In the genomic region with DNA sequence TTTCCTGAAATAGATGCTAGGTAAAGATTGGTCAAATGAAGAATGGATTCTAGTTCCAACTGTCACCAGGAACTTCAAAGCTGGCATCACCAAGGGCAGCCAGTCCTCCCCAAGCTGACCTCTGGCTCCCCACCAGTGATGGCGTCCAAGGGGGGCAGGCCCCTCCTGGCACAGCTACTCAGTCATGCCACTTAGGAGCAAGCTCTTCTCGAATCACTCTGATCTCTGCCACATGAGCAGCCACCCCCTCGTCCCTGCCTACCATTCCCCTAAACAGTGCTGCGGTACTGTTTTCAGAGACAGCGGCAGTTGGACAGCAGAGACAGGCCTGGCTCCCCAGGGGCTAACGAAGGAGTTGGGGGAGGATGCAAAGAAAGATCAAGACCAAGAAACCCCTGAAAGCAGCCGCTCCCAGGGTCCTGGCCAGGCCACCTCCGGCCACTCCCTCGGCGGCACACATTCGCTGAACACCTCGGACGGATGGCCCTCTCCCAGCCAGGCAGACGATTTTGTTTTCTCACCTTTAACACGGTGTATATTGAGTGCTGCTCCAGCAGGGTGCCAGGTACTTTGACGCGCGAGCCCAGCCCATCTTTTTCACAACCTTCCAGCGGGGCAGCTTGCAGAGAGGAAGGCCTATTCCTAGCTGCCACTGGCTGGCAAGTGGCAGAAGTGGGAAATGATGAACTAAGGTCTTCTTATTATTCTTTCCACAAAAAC, we compare ENCODE assay signal across 1 cellular context.
TF ChIP-seq lines count a peak whose summit lies in the region.

No MANE protein-coding gene starts in this region.

TF ChIP-seq in GM23338, 12 proteins besides CTCF, POLR2A, EP300 and RAD21:
- no peak for TF ChIP-seq ZNF331 (CRISPR knock-in tag; IDR thresholded peaks at IDR 0.05; ENCODE audit: low read depth)
- TF ChIP-seq EZH2 (IDR thresholded peaks at IDR 0.05; ENCODE audit: low read depth, unreplicated experiment), result no peak
- no peak for TF ChIP-seq ZNF462 (CRISPR knock-in tag; IDR thresholded peaks at IDR 0.05)
- TF ChIP-seq POLR2AphosphoS5 (IDR thresholded peaks at IDR 0.05; ENCODE audit: low read depth), result no peak
- TF ChIP-seq, protein P1, sequence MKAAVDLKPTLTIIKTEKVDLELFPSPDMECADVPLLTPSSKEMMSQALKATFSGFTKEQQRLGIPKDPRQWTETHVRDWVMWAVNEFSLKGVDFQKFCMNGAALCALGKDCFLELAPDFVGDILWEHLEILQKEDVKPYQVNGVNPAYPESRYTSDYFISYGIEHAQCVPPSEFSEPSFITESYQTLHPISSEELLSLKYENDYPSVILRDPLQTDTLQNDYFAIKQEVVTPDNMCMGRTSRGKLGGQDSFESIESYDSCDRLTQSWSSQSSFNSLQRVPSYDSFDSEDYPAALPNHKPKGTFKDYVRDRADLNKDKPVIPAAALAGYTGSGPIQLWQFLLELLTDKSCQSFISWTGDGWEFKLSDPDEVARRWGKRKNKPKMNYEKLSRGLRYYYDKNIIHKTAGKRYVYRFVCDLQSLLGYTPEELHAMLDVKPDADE (IDR thresholded peaks at IDR 0.05), result no peak
- no peak for TF ChIP-seq REST (IDR thresholded peaks at IDR 0.05; ENCODE audit: unreplicated experiment)
- no peak for TF ChIP-seq ZNF114 (CRISPR knock-in tag; IDR thresholded peaks at IDR 0.05)
- TF ChIP-seq CREB1 (CRISPR knock-in tag; IDR thresholded peaks at IDR 0.05; ENCODE audit: low read depth), result no peak
- TF ChIP-seq STAT1 (IDR thresholded peaks at IDR 0.05; ENCODE audit: unreplicated experiment), result no peak
- no peak for TF ChIP-seq EZH2phosphoT487 (IDR thresholded peaks at IDR 0.05; ENCODE audit: unreplicated experiment)
- no peak for TF ChIP-seq JUNB (IDR thresholded peaks at IDR 0.05; ENCODE audit: unreplicated experiment)
- no peak for TF ChIP-seq NANOG (IDR thresholded peaks at IDR 0.05; ENCODE audit: borderline replicate concordance)
